ENCODE assay signal across 1 cellular context in genomic region chr3:58333206-58334012, GRCh38.
TF ChIP-seq lines count a peak whose summit lies in the region.

No MANE protein-coding gene starts in this region.

TF ChIP-seq in HepG2, 621 proteins besides CTCF, POLR2A, EP300 and RAD21:
- TF ChIP-seq TAF1 (CRISPR knock-in tag; IDR thresholded peaks at IDR 0.05) = no peak
- TF ChIP-seq ASH2L (IDR thresholded peaks at IDR 0.05; ENCODE audit: insufficient read length, low read depth, low read length) = peak; percentile 22
- TF ChIP-seq NKX3-1 (CRISPR knock-in tag; IDR thresholded peaks at IDR 0.05) = no peak
- TF ChIP-seq ZNF687 (CRISPR knock-in tag; IDR thresholded peaks at IDR 0.05) = peak; percentile 5; the same call in 1 of the 2 replicates
- TF ChIP-seq NRL (CRISPR knock-in tag; IDR thresholded peaks at IDR 0.05; ENCODE audit: borderline replicate concordance) = 0 out of 2 replicates have a peak, but pooled peaks have one; percentile 23
- TF ChIP-seq YEATS4 (CRISPR knock-in tag; IDR thresholded peaks at IDR 0.05; ENCODE audit: borderline replicate concordance) = 0 out of 2 replicates have a peak, but pooled peaks have one; percentile 18
- no peak for TF ChIP-seq NR2C2 (CRISPR knock-in tag; IDR thresholded peaks at IDR 0.05; ENCODE audit: borderline replicate concordance)
- TF ChIP-seq, protein P1, sequence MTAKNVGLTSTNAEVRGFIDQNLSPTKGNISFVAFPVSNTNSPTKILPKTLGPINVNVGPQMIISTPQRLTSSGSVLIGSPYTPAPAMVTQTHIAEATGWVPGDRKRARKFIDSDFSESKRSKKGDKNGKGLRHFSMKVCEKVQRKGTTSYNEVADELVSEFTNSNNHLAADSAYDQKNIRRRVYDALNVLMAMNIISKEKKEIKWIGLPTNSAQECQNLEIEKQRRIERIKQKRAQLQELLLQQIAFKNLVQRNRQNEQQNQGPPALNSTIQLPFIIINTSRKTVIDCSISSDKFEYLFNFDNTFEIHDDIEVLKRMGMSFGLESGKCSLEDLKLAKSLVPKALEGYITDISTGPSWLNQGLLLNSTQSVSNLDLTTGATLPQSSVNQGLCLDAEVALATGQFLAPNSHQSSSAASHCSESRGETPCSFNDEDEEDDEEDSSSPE (CRISPR knock-in tag; IDR thresholded peaks at IDR 0.05) = no peak
- TF ChIP-seq ZFYVE20 (CRISPR knock-in tag; IDR thresholded peaks at IDR 0.05; ENCODE audit: borderline replicate concordance, low read depth) = no peak
- TF ChIP-seq ZFP41 (CRISPR knock-in tag; IDR thresholded peaks at IDR 0.05; ENCODE audit: borderline replicate concordance) = no peak
- 0 out of 2 replicates have a peak, but pooled peaks have one; percentile 14 for TF ChIP-seq ZSCAN21 (CRISPR knock-in tag; IDR thresholded peaks at IDR 0.05; ENCODE audit: borderline replicate concordance)
- TF ChIP-seq, protein P2, sequence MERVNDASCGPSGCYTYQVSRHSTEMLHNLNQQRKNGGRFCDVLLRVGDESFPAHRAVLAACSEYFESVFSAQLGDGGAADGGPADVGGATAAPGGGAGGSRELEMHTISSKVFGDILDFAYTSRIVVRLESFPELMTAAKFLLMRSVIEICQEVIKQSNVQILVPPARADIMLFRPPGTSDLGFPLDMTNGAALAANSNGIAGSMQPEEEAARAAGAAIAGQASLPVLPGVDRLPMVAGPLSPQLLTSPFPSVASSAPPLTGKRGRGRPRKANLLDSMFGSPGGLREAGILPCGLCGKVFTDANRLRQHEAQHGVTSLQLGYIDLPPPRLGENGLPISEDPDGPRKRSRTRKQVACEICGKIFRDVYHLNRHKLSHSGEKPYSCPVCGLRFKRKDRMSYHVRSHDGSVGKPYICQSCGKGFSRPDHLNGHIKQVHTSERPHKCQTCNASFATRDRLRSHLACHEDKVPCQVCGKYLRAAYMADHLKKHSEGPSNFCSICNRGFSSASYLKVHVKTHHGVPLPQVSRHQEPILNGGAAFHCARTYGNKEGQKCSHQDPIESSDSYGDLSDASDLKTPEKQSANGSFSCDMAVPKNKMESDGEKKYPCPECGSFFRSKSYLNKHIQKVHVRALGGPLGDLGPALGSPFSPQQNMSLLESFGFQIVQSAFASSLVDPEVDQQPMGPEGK (CRISPR knock-in tag; IDR thresholded peaks at IDR 0.05) = peak; percentile 50
- TF ChIP-seq PHF8 (CRISPR knock-in tag; IDR thresholded peaks at IDR 0.05) = 0 out of 2 replicates have a peak, but pooled peaks have one; percentile 2
- TF ChIP-seq, protein P3, sequence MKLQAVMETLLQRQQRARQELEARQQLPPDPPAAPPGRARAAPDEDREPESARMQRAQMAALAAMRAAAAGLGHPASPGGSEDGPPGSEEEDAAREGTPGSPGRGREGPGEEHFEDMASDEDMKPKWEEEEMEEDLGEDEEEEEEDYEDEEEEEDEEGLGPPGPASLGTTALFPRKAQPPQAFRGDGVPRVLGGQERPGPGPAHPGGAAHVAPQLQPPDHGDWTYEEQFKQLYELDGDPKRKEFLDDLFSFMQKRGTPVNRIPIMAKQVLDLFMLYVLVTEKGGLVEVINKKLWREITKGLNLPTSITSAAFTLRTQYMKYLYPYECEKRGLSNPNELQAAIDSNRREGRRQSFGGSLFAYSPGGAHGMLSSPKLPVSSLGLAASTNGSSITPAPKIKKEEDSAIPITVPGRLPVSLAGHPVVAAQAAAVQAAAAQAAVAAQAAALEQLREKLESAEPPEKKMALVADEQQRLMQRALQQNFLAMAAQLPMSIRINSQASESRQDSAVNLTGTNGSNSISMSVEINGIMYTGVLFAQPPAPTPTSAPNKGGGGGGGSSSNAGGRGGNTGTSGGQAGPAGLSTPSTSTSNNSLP (IDR thresholded peaks at IDR 0.05; ENCODE audit: low read depth, low read length) = no peak
- TF ChIP-seq ZFX (CRISPR knock-in tag; IDR thresholded peaks at IDR 0.05; ENCODE audit: low read depth) = peak; percentile 25; the same call in 1 of the 2 replicates
- peak; percentile 25; the same call in 1 of the 2 replicates for TF ChIP-seq KDM5A (IDR thresholded peaks at IDR 0.05; ENCODE audit: borderline replicate concordance, low read length)
- TF ChIP-seq NPAS2 (CRISPR knock-in tag; IDR thresholded peaks at IDR 0.05; ENCODE audit: borderline replicate concordance) = no peak
- TF ChIP-seq ZZZ3 (CRISPR knock-in tag; IDR thresholded peaks at IDR 0.05; ENCODE audit: borderline replicate concordance) = no peak
- TF ChIP-seq ZNF646 (CRISPR knock-in tag; IDR thresholded peaks at IDR 0.05) = 0 out of 2 replicates have a peak, but pooled peaks have one; percentile 28
- TF ChIP-seq PITX1 (CRISPR knock-in tag; IDR thresholded peaks at IDR 0.05) = 0 out of 2 replicates have a peak, but pooled peaks have one; percentile 22
- peak; percentile 41; the same call in 1 of the 2 replicates for TF ChIP-seq NFKB2 (CRISPR knock-in tag; IDR thresholded peaks at IDR 0.05; ENCODE audit: borderline replicate concordance)
- no peak for TF ChIP-seq ZNF781 (CRISPR knock-in tag; IDR thresholded peaks at IDR 0.05; ENCODE audit: borderline replicate concordance, not compliant biosample characterization)
- no peak for TF ChIP-seq KLF16 (CRISPR knock-in tag; IDR thresholded peaks at IDR 0.05)
- TF ChIP-seq GPN1 (CRISPR knock-in tag; IDR thresholded peaks at IDR 0.05; ENCODE audit: borderline replicate concordance) = no peak
- TF ChIP-seq ZXDC (CRISPR knock-in tag; IDR thresholded peaks at IDR 0.05) = peak; percentile 12; the same call in 1 of the 2 replicates
- TF ChIP-seq RFXANK (CRISPR knock-in tag; IDR thresholded peaks at IDR 0.05) = no peak
- 0 out of 2 replicates have a peak, but pooled peaks have one; percentile 23 for TF ChIP-seq MED1 (CRISPR knock-in tag; IDR thresholded peaks at IDR 0.05)
- 0 out of 2 replicates have a peak, but pooled peaks have one; percentile 25 for TF ChIP-seq SIN3A (IDR thresholded peaks at IDR 0.05; ENCODE audit: borderline replicate concordance, low read depth, low read length)
